9 cellular contexts compared by ENCODE assay signal in the genomic region with DNA sequence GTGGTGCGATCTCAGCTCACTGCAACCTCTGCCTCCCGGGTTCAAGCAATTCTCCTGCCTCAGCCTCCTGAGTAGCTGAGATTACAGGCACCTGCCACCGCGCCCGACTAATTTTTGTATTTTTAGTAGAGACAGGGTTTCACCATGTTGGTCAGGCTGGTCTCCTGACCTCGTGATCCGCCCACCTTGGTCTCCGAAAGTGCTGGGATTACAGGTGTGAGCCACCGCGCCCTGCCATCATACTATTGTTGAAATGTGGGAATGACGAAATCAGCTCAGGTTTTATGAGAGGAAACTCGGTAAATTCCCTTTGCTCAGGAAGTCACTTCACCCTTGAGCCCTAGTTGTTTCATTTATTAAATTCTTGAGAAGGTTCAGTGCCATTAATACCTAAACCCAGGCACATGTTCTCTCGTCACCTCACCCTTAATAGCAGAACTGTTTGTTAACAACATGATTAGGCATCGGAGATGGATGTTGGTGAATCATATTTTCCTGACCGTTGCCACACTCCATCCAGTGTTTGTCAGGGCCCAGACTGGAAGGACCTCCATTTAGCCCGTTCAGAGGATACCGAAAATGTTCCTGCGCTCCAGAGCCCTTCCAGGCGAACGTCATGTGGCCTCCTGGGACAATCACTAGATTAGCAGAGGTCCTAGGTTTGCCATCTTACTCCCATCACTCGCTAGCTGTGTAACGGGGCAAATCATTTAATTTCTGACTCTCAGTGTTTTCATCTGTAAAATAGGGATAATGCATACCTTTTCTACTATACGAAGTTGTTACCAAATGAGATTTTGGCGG. TPM values are rescaled to one million over a fixed set of nuclear protein-coding genes. Genes with fewer than 3 reads are reported as not detected.
DNase-seq lines count a peak whose midpoint lies in the region; ATAC-seq, FAIRE-seq and TF ChIP-seq lines count a peak whose summit lies in the region.
"Had no signal": no experiment of that assay in that cellular context is flagged by ENCODE, and none has a peak within 500 bp of the region (broad histone marks: within the 10 kb centered on the region; RNA-seq: fewer than 3 reads in every experiment).

No MANE protein-coding gene starts in this region.

- intact Hi-C loops in IMR-90 (cut with micrococcal nuclease): no loop called here
- intact Hi-C loops in esophagus squamous epithelium (cut with DNase I): no loop called here
- intact Hi-C loops in vagina (cut with DNase I): no loop called here

- H2BK15ac ChIP-seq in IMR-90 (ENCODE audit: low read depth, low read length): no peak overlapping the region

- no peak for TF ChIP-seq RAD21 in IMR-90 (IDR thresholded peaks at IDR 0.05; ENCODE audit: low read length)

- TF ChIP-seq CTCF in IMR-90 (conservative IDR thresholded peaks at IDR 0.05; ENCODE audit: low read depth, low read length) (no peak), esophagus squamous epithelium (IDR thresholded peaks at IDR 0.05) (no peak), vagina (IDR thresholded peaks at IDR 0.05) (no peak)

- peak overlapping the region; percentile 14 for H4K91ac ChIP-seq in IMR-90 (ENCODE audit: insufficient read depth, low read depth, low read length)

- no peak overlapping the region for H3K4me3 ChIP-seq in IMR-90 (ENCODE audit: insufficient read depth, low read depth, low read length)
- H3K4me3 ChIP-seq in esophagus squamous epithelium: peak overlapping the region in 2 of 4 donors; percentile 1 to 32
- peak overlapping the region in 1 of 2 donors; percentile 6 for H3K4me3 ChIP-seq in vagina

- CTCF ChIA-PET in IMR-90 (lab: Yijun Ruan, JAX): interaction anchor here (0.6 kb wide), 1 partner anchor 129 kb away, joined by 3 read pairs; no protein-coding TSS in a partner anchor

- ATAC-seq in GM21390 (IDR thresholded peaks at IDR 0.05; ENCODE audit: unreplicated experiment) (peak; percentile 63), IMR-90 (ENCODE audit: low read depth) (no peak)

- peak overlapping the region; percentile 50 to 81; a peak in 3 of 4 replicates for H4K8ac ChIP-seq in IMR-90 (ENCODE audit: low read depth in 2 of 2, low read length in 2 of 2)

- H2BK5ac ChIP-seq in IMR-90 (ENCODE audit: low read depth, low read length, poor library complexity, severe bottlenecking): peak overlapping the region; percentile 1

- 84% methylated on average over 4 of the region's 24 CpGs; no CpG with 5 or more reads in 1 of the 2 experiments for WGBS in IMR-90 (ENCODE audit: extremely low coverage in 2 of 2, insufficient read length in 1 of 2), 2 experiments
- 77 to 80% methylated on average over 24 of the region's 24 CpGs for WGBS in esophagus squamous epithelium, 2 donors

- H3K14ac ChIP-seq in IMR-90 (replicated peaks; ENCODE audit: low read depth, low read length): no peak overlapping the region; the same call in none of the 2 replicates

- no peak overlapping the region for H3K56ac ChIP-seq in IMR-90 (ENCODE audit: extremely low read depth, insufficient read depth, low read length)

- no TSS peak for BruUV-seq in IMR-90 (replicated peaks; lab: Mats Ljungman, UMichigan)

- no peak overlapping the region; the same call in 1 of the 2 replicates for H3K4me2 ChIP-seq in IMR-90 (ENCODE audit: low read depth, low read length)

- peaks cover 25 to 36% of the 10 kb centered on the region in 2 experiments for H3K79me1 ChIP-seq in IMR-90 (ENCODE audit: low read depth in 1 of 2, low read length in 2 of 2)

- no peak overlapping the region for H2AK9ac ChIP-seq in IMR-90 (replicated peaks; ENCODE audit: low read depth, low read length, poor library complexity)

- POLR2A ChIA-PET in IMR-90 (lab: Charles Lee; ENCODE audit: unreplicated experiment): no interaction called here

- peaks cover 9% of the 10 kb centered on the region for H3K4me1 ChIP-seq in IMR-90 (ENCODE audit: control insufficient read depth, insufficient read depth, low read length)
- peaks cover 10 to 30% (median 17%) of the 10 kb centered on the region in 3 donors for H3K4me1 ChIP-seq in esophagus squamous epithelium
- peaks cover 32% of the 10 kb centered on the region for H3K4me1 ChIP-seq in vagina

- H2AFZ ChIP-seq in IMR-90 (replicated peaks; ENCODE audit: low read length, poor library complexity): no peak overlapping the region

- FAIRE-seq in GM12891 (lab: Jason Lieb, UNC): peak; percentile 71
- FAIRE-seq: endometrium had no signal

- H3K9me3 ChIP-seq in IMR-90 (ENCODE audit: control insufficient read depth, insufficient read depth, low read length): peaks cover 7% of the 10 kb centered on the region
- no peaks in the 10 kb centered on the region for H3K9me3 ChIP-seq in esophagus squamous epithelium
- no peaks in the 10 kb centered on the region for H3K9me3 ChIP-seq in vagina

- H3K18ac ChIP-seq in IMR-90 (ENCODE audit: low read depth, low read length): peak overlapping the region; percentile 94

- dilution Hi-C loops in IMR-90 (cut with HindIII; ENCODE audit: low sequenced_read_pairs, unreplicated experiment): no loop called here

- H2BK20ac ChIP-seq in IMR-90 (ENCODE audit: low read depth, low read length): peak overlapping the region; percentile 41; the same call in 1 of the 2 replicates

- in situ Hi-C loops in IMR-90 (cut with MboI; ENCODE audit: low sequenced_read_pairs): no loop called here

- peaks cover 15% of the 10 kb centered on the region for H3K9me1 ChIP-seq in IMR-90 (ENCODE audit: insufficient read depth, low read length)

- peaks cover 17% of the 10 kb centered on the region for H3K36me3 ChIP-seq in IMR-90 (ENCODE audit: control insufficient read depth, insufficient read depth, low read length)
- H3K36me3 ChIP-seq in esophagus squamous epithelium: peaks cover 0 to 33% (median 0%) of the 10 kb centered on the region in 3 donors
- H3K36me3 ChIP-seq in vagina: no peaks in the 10 kb centered on the region

- no peak overlapping the region for H3K23ac ChIP-seq in IMR-90 (ENCODE audit: low read depth, low read length)

- H3K27me3 ChIP-seq in IMR-90 (ENCODE audit: control insufficient read depth, insufficient read depth, low read length) (no peaks in the 10 kb centered on the region), esophagus squamous epithelium (no peaks in the 10 kb centered on the region), vagina (no peaks in the 10 kb centered on the region)

- peak overlapping the region; percentile 47 for H2AK5ac ChIP-seq in IMR-90 (ENCODE audit: low read depth, low read length)

- peak overlapping the region; percentile 2; the same call in 1 of the 2 replicates for H2BK120ac ChIP-seq in IMR-90 (ENCODE audit: low read depth, low read length)

- peak overlapping the region; percentile 45 for H3K4ac ChIP-seq in IMR-90 (ENCODE audit: low read depth, low read length)

- H4K20me1 ChIP-seq in IMR-90 (ENCODE audit: insufficient read depth, low read length): peaks cover 3% of the 10 kb centered on the region; the same call in 1 of the 2 replicates

- TF ChIP-seq POLR2A in GM12891 (IDR thresholded peaks at IDR 0.05; ENCODE audit: low read depth, low read length) (no peak), IMR-90 (IDR thresholded peaks at IDR 0.05; ENCODE audit: low read depth, low read length) (no peak), esophagus squamous epithelium (IDR thresholded peaks at IDR 0.05) (no peak), vagina (IDR thresholded peaks at IDR 0.05) (no peak)

- H4K5ac ChIP-seq in IMR-90 (ENCODE audit: low read depth, low read length): peak overlapping the region; percentile 1; the same call in 1 of the 2 replicates

- H3K9ac ChIP-seq in IMR-90 (ENCODE audit: low read depth, low read length): no peak overlapping the region

- H3K27ac ChIP-seq in IMR-90 (ENCODE audit: insufficient read depth, low read length) (peak overlapping the region; percentile 73; the same call in 1 of the 2 replicates), esophagus squamous epithelium (peak overlapping the region; percentile 15 to 81 (median 64)), vagina (peak overlapping the region; percentile 1)

- DNase-seq in GM12891 (ENCODE audit: insufficient read length, low spot score) (no peak), IMR-90 (no peak), esophagus squamous epithelium (lab: John Stamatoyannopoulos, UW) (no peak), vagina (ENCODE audit: extremely low spot score in 2 of 2) (no peak), Kasumi-1 (lab: John Stamatoyannopoulos, UW) (no peak), NCI-H510A (lab: John Stamatoyannopoulos, UW) (no peak), activated gamma-delta T cell treated with Interleukin-2 at 50 U/mL for 16 hours (no peak)

TF ChIP-seq in GM12891, 5 proteins besides CTCF, POLR2A, EP300 and RAD21:
- TF ChIP-seq TAF1 (IDR thresholded peaks at IDR 0.05; ENCODE audit: low read depth, low read length): 0 out of 2 replicates have a peak, but pooled peaks have one; percentile 32
- 0 out of 2 replicates have a peak, but pooled peaks have one; percentile 10 for TF ChIP-seq SPI1 (IDR thresholded peaks at IDR 0.05; ENCODE audit: low read depth, low read length)
- 0 out of 2 replicates have a peak, but pooled peaks have one; percentile 14 for TF ChIP-seq POLR2AphosphoS5 (IDR thresholded peaks at IDR 0.05; ENCODE audit: low read depth, low read length)
- TF ChIP-seq POU2F2 (IDR thresholded peaks at IDR 0.05; ENCODE audit: low read depth, low read length): no peak
TF ChIP-seq in GM12891: peak in this region for 3.

TF ChIP-seq in IMR-90, 13 proteins besides CTCF, POLR2A, EP300 and RAD21 (continues in another document):
- TF ChIP-seq BHLHE40 (IDR thresholded peaks at IDR 0.05; ENCODE audit: low read depth, low read length): no peak
- TF ChIP-seq FOS (IDR thresholded peaks at IDR 0.05; ENCODE audit: low read depth, low read length): no peak
- TF ChIP-seq, protein P1, sequence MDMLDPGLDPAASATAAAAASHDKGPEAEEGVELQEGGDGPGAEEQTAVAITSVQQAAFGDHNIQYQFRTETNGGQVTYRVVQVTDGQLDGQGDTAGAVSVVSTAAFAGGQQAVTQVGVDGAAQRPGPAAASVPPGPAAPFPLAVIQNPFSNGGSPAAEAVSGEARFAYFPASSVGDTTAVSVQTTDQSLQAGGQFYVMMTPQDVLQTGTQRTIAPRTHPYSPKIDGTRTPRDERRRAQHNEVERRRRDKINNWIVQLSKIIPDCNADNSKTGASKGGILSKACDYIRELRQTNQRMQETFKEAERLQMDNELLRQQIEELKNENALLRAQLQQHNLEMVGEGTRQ (IDR thresholded peaks at IDR 0.05; ENCODE audit: low read depth, low read length): no peak

RNA-seq across cellular contexts. Expression of a gene that starts 20.0 kb away (rescaled TPM):
- 6.2 TPM for polyA plus RNA-seq in GM12891 (2012; ENCODE audit: low read depth, missing spikeins)
- total RNA-seq in IMR-90 (2012; rRNA removed) (11.1 and 16.1 TPM in 2 replicates), esophagus squamous epithelium (10 to 100 TPM in 1 of 4 donors, 1 to 10 TPM in 3; 2.7 to 28.4 (median 7.9) TPM), vagina (34.4 TPM)
- 3.0 and 3.2 TPM in 2 replicates for polyA plus RNA-seq in IMR-90 (2012; rRNA removed)
- 0.56 and 0.80 TPM in 2 replicates for polyA plus RNA-seq in IMR-90 (2012; cell fraction: cytosol; rRNA removed)
- polyA plus RNA-seq in IMR-90 (2012; cell fraction: nucleus; rRNA removed; ENCODE audit: low replicate concordance): 1.5 and 18.2 TPM in 2 replicates

RNA-seq across cellular contexts. Expression of a gene that starts 52.5 kb away (rescaled TPM):
- 228 TPM for polyA plus RNA-seq in GM12891 (2012; ENCODE audit: low read depth, missing spikeins)
- 277 and 299 TPM in 2 replicates for total RNA-seq in IMR-90 (2012; rRNA removed)
- 258 TPM in 2 replicates for polyA plus RNA-seq in IMR-90 (2012; rRNA removed)
- polyA plus RNA-seq in IMR-90 (2012; cell fraction: cytosol; rRNA removed): 96.0 and 111 TPM in 2 replicates
- polyA plus RNA-seq in IMR-90 (2012; cell fraction: nucleus; rRNA removed; ENCODE audit: low replicate concordance): 16.9 and 96.8 TPM in 2 replicates
- 100 to 1,000 TPM in 2 of 4 donors, 10 to 100 TPM in 2; 57.8 to 132 (median 97.2) TPM for total RNA-seq in esophagus squamous epithelium
- total RNA-seq in vagina: 121 TPM

Comparison
In these comparisons a context has a peak if more than half of its experiments do, and no peak if none do; other contexts are left out.
1. H3K27ac ChIP-seq: peak in every context shown above with its lines; median percentile 73 in IMR-90; 64 in esophagus squamous epithelium; 1 in vagina.